ENCODE assay signal across 27 cellular contexts in the genomic region with DNA sequence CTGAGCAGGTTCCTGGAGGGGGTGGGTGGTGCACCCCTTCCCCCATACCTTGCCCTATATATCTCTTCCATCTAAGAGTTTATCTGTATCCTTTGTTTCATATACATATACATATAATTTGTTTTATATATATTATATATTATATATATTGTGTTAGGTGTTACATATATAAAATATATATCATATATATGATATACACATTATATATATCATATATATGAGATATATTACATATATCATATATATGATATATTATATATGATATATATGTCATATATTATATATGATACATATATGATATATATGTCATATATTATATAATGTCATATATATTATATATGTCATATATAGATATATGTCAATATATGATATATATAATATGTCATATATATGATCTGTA. TPM values are rescaled to one million over a fixed set of nuclear protein-coding genes. Genes with fewer than 3 reads are reported as not detected.
"Had no signal": no experiment of that assay in that cellular context is flagged by ENCODE, and none has a peak within 500 bp of the region (broad histone marks: within the 10 kb centered on the region; RNA-seq: fewer than 3 reads in every experiment).

No MANE protein-coding gene starts in this region.

- DNase-seq: Kasumi-1, MV-4-11, NCI-H1048, NCI-H1105, NCI-H1417, NCI-H1436 treated with DMSO at 0.1 percent for 48 hours, NCI-H1694, NCI-H187 treated with DMSO at 0.1 percent for 48 hours, NCI-H2081, NCI-H2171, NCI-H226, NCI-H446, NCI-H510A, NCI-H524 treated with DMSO at 0.1 percent for 48 hours, NCI-H69, NCI-H774, SHP77, SK-N-SH, SW 1271 had no signal

- H3K27ac ChIP-seq: HL-60, KMS-11, RWPE1 had no signal

- H3K4me3 ChIP-seq: K562 had no signal

- H3K9ac ChIP-seq: KMS-11, SK-N-SH had no signal

- ATAC-seq: K562 had no signal

- H3K9me3 ChIP-seq: SK-N-SH had no signal

- FAIRE-seq: HTR-8/SVneo, K562 had no signal

RNA-seq across cellular contexts. Expression of a gene that starts 31.1 kb away (rescaled TPM):
- total RNA-seq: K562, M059J, SK-MEL-5 had no signal
- polyA plus RNA-seq: IgD-negative memory B cell, K562 had no signal
